ENCODE assay signal across 26 cellular contexts in genomic region chr1:83559531-83559930, GRCh38.
A peak's percentile ranks its signal among the peaks of the same experiment; 100 is the strongest.
DNase-seq lines count a peak whose midpoint lies in the region; ATAC-seq lines count a peak whose summit lies in the region.
"Had no signal": no experiment of that assay in that cellular context is flagged by ENCODE, and none has a peak within 500 bp of the region (broad histone marks: within the 10 kb centered on the region; RNA-seq: fewer than 3 reads in every experiment).

No MANE protein-coding gene starts in this region.

- no peaks in the 10 kb centered on the region for H3K36me3 ChIP-seq in mesenchymal stem cell (ENCODE audit: control insufficient read depth in 1 of 2, insufficient read depth in 2 of 2, low read depth in 1 of 2, low read length in 2 of 2)
- H3K36me3 ChIP-seq: prostate gland, sigmoid colon had no signal

- H3K4me2 ChIP-seq in mesenchymal stem cell (ENCODE audit: low read length, poor library complexity, severe bottlenecking) = no peak overlapping the region

- H3K18ac ChIP-seq in mesenchymal stem cell (ENCODE audit: low read depth in 1 of 2, low read length in 2 of 2) = peak overlapping the region in 1 of 2 experiments; percentile 34

- H4K91ac ChIP-seq in mesenchymal stem cell (ENCODE audit: low read length) = no peak overlapping the region

- peaks cover 2% of the 10 kb centered on the region for H3K4me1 ChIP-seq in mesenchymal stem cell (ENCODE audit: control insufficient read depth, insufficient read depth, low read depth, low read length)
- H3K4me1 ChIP-seq: prostate gland had no signal

- H3K27ac ChIP-seq in mesenchymal stem cell (ENCODE audit: low read length, poor library complexity, severe bottlenecking) = no peak overlapping the region
- H3K27ac ChIP-seq: 22Rv1, prostate gland, sigmoid colon, SK-N-MC had no signal

- no peak overlapping the region for H2BK5ac ChIP-seq in mesenchymal stem cell (ENCODE audit: low read depth, low read length, poor library complexity, severe bottlenecking)

- 88% methylated on average over 2 of the region's 3 CpGs for WGBS in mesenchymal stem cell

- H3K9me3 Mint-ChIP-seq in activated CD4-positive, alpha-beta T cell treated with anti-CD3 and anti-CD28 coated beads, Interleukin-2, amount 10 ng/mL, durations not matched to agents 7 days and 5 days = peaks cover 2% of the 10 kb centered on the region

- no peaks in the 10 kb centered on the region for H3K79me1 ChIP-seq in mesenchymal stem cell (replicated peaks; ENCODE audit: low read length, poor library complexity, severe bottlenecking)

- H4K8ac ChIP-seq in mesenchymal stem cell (ENCODE audit: low read length) = no peak overlapping the region

- H3K4ac ChIP-seq in mesenchymal stem cell (ENCODE audit: low read depth in 1 of 2, low read length in 2 of 2) = no peak overlapping the region

- H2AK5ac ChIP-seq in mesenchymal stem cell (ENCODE audit: low read length, severe bottlenecking) = no peak overlapping the region

- H3K36me3 Mint-ChIP-seq in activated CD4-positive, alpha-beta T cell treated with anti-CD3 and anti-CD28 coated beads, Interleukin-2, amount 10 ng/mL, durations not matched to agents 7 days and 5 days (ENCODE audit: low read depth) = peaks cover 3% of the 10 kb centered on the region
- H3K36me3 Mint-ChIP-seq: activated naive CD8-positive, alpha-beta T cell; CD4-positive, CD25-positive, alpha-beta regulatory T cell; stimulated activated naive B cell treated with anti-CD40 and anti-IgM and Interleukin-4, amounts not matched to agents 10 μg/mL and 1 μg/mL and 100 μg/mL, for 72 hours had no signal

- H3K27me3 ChIP-seq in mesenchymal stem cell (ENCODE audit: control insufficient read depth in 1 of 2, insufficient read depth in 1 of 2, low read length in 2 of 2) = no peaks in the 10 kb centered on the region
- H3K27me3 ChIP-seq: sigmoid colon had no signal

- H3K4me3 ChIP-seq in mesenchymal stem cell (ENCODE audit: insufficient read depth in 1 of 2, low read depth in 1 of 2, low read length in 2 of 2) = no peak overlapping the region
- H3K4me3 ChIP-seq: prostate gland, sigmoid colon, SK-N-MC had no signal

- CTCF ChIA-PET in activated CD4-positive, alpha-beta T cell treated with anti-CD3 and anti-CD28 coated beads, Interleukin-2, amount 10 ng/mL, durations not matched to agents 7 days and 5 days (lab: Charles Lee) = no interaction called here

- POLR2A ChIA-PET in activated CD4-positive, alpha-beta T cell treated with anti-CD3 and anti-CD28 coated beads, Interleukin-2, amount 10 ng/mL, durations not matched to agents 7 days and 5 days (lab: Charles Lee) = no interaction called here

- H3K27me3 Mint-ChIP-seq in activated CD4-positive, alpha-beta T cell treated with anti-CD3 and anti-CD28 coated beads, Interleukin-2, amount 10 ng/mL, durations not matched to agents 7 days and 5 days = no peaks in the 10 kb centered on the region
- H3K27me3 Mint-ChIP-seq: activated naive CD8-positive, alpha-beta T cell; CD4-positive, CD25-positive, alpha-beta regulatory T cell; stimulated activated naive B cell treated with anti-CD40 and anti-IgM and Interleukin-4, amounts not matched to agents 10 μg/mL and 1 μg/mL and 100 μg/mL, for 72 hours had no signal

- H2BK12ac ChIP-seq in mesenchymal stem cell (ENCODE audit: low read length in 2 of 2) = peak overlapping the region in 1 of 2 experiments; percentile 34

- H3K9ac ChIP-seq in mesenchymal stem cell (ENCODE audit: low read length) = no peak overlapping the region

- in situ Hi-C loops in KBM-7 (cut with MboI; ENCODE audit: low pct_unique_long_range_greater_than_20kb, low sequenced_read_pairs) = no loop called here

- H3K23ac ChIP-seq in mesenchymal stem cell (ENCODE audit: low read length in 2 of 2) = no peak overlapping the region

- no peak overlapping the region for H3K14ac ChIP-seq in mesenchymal stem cell (ENCODE audit: low read length in 2 of 2)

- no peak for ATAC-seq in GM18870 (IDR thresholded peaks at IDR 0.05; ENCODE audit: unreplicated experiment)
- ATAC-seq: esophagus mucosa had no signal

- H2BK15ac ChIP-seq in mesenchymal stem cell (ENCODE audit: low read depth, poor library complexity, severe bottlenecking) = no peak overlapping the region

- peaks cover 2% of the 10 kb centered on the region for H3K4me1 Mint-ChIP-seq in activated CD4-positive, alpha-beta T cell treated with anti-CD3 and anti-CD28 coated beads, Interleukin-2, amount 10 ng/mL, durations not matched to agents 7 days and 5 days

- peak overlapping the region; percentile 37 for H3K27ac Mint-ChIP-seq in activated CD4-positive, alpha-beta T cell treated with anti-CD3 and anti-CD28 coated beads, Interleukin-2, amount 10 ng/mL, durations not matched to agents 7 days and 5 days
- H3K27ac Mint-ChIP-seq: activated naive CD8-positive, alpha-beta T cell; stimulated activated naive B cell treated with anti-CD40 and anti-IgM and Interleukin-4, amounts not matched to agents 10 μg/mL and 1 μg/mL and 100 μg/mL, for 72 hours had no signal

- H3K9me3 ChIP-seq in mesenchymal stem cell (ENCODE audit: control insufficient read depth, low read length) = no peaks in the 10 kb centered on the region
- H3K9me3 ChIP-seq: prostate gland, sigmoid colon had no signal

- no peak overlapping the region for H2AFZ ChIP-seq in mesenchymal stem cell (ENCODE audit: low read depth, low read length)

- DNase-seq in activated CD4-positive, alpha-beta T cell treated with anti-CD3 and anti-CD28 coated beads, Interleukin-2, amount 10 ng/mL, durations not matched to agents 7 days and 5 days = no peak
- no peak for DNase-seq in activated CD4-positive, alpha-beta T cell treated with anti-CD3 and anti-CD28 coated beads for 48 hours
- DNase-seq in KBM-7 (peak; percentile 2), mesenchymal stem cell (peak; percentile 12), RPMI8226 (no peak), NCI-H128 (lab: John Stamatoyannopoulos, UW; ENCODE audit: unreplicated experiment) (no peak), occipital lobe (lab: John Stamatoyannopoulos, UW) (no peak)
- DNase-seq: activated CD4-positive, alpha-beta T cell treated with anti-CD3 and anti-CD28 coated beads for 1 hour; activated effector memory CD4-positive, alpha-beta T cell treated with Interleukin-2 at 50 U/mL for 16 hours; aorta; CD4-positive, CD25-positive, alpha-beta regulatory T cell; cortex of kidney; foreskin fibroblast; H7; NCI-H1092 treated with DMSO at 0.1 percent for 48 hours; NCI-H1930; NCI-H69; sigmoid colon; stimulated activated CD4-positive, alpha-beta T cell treated with anti-CD3 and anti-CD28 coated beads, Interleukin-4, amount 100 ng/mL, for 4 hours; stimulated activated naive B cell treated with anti-CD40 and anti-IgM and Interleukin-4, amounts not matched to agents 10 μg/mL and 1 μg/mL and 100 μg/mL, for 72 hours had no signal

- H3K4me3 Mint-ChIP-seq in activated CD4-positive, alpha-beta T cell treated with anti-CD3 and anti-CD28 coated beads, Interleukin-2, amount 10 ng/mL, durations not matched to agents 7 days and 5 days = no peak overlapping the region
- H3K4me3 Mint-ChIP-seq: activated naive CD8-positive, alpha-beta T cell; CD4-positive, CD25-positive, alpha-beta regulatory T cell; stimulated activated naive B cell treated with anti-CD40 and anti-IgM and Interleukin-4, amounts not matched to agents 10 μg/mL and 1 μg/mL and 100 μg/mL, for 72 hours had no signal

- no peak overlapping the region for H2BK120ac ChIP-seq in mesenchymal stem cell (ENCODE audit: low read depth, low read length)

Comparison
In these comparisons a context has a peak if more than half of its experiments do, and no peak if none do; other contexts are left out.
1. DNase-seq: peak in KBM-7 (single experiment) and mesenchymal stem cell (single experiment); none in activated CD4-positive, alpha-beta T cell treated with anti-CD3 and anti-CD28 coated beads, Interleukin-2, amount 10 ng/mL, durations not matched to agents 7 days and 5 days (single experiment), activated CD4-positive, alpha-beta T cell treated with anti-CD3 and anti-CD28 coated beads for 48 hours (single experiment), RPMI8226 (single experiment), NCI-H128 (single experiment) and occipital lobe (single experiment).